In the genomic region with DNA sequence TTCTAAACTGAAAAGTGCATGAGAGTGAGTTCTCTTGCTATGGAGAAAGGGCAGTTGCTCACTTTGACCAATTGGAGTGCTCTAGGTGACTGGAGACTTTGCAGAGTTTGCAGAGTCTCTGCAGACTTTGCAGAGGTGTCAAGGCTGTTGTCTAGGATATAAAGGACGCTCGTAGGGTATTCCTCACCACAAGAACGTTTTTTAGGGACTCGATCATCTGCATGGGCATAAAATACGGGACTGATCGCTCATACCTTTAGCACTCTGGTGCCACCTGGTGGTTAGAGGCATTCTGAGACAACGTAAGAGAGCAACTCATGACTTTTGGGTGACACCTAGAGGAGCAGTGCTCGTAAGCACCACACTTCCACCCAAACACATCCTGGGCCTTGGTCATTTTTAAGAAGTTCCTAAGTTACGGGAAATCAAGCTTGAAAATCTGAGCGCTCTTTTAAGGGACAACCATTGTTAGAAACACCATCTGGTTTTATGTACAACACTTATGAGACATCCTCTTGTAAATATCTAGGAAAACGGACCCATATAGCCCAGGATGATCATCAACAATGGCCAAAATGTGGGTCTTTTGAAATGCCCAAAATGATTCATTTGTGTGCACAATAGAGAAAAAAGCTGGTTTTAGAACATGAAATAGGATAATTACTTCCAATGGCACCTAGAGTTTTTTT, we compare ENCODE assay signal across 1 cellular context.
TF ChIP-seq lines count a peak whose summit lies in the region.

No MANE protein-coding gene starts in this region.

TF ChIP-seq in HepG2, 621 proteins besides CTCF, POLR2A, EP300 and RAD21 (continued from another document and continues in another):
- TF ChIP-seq, protein P1, sequence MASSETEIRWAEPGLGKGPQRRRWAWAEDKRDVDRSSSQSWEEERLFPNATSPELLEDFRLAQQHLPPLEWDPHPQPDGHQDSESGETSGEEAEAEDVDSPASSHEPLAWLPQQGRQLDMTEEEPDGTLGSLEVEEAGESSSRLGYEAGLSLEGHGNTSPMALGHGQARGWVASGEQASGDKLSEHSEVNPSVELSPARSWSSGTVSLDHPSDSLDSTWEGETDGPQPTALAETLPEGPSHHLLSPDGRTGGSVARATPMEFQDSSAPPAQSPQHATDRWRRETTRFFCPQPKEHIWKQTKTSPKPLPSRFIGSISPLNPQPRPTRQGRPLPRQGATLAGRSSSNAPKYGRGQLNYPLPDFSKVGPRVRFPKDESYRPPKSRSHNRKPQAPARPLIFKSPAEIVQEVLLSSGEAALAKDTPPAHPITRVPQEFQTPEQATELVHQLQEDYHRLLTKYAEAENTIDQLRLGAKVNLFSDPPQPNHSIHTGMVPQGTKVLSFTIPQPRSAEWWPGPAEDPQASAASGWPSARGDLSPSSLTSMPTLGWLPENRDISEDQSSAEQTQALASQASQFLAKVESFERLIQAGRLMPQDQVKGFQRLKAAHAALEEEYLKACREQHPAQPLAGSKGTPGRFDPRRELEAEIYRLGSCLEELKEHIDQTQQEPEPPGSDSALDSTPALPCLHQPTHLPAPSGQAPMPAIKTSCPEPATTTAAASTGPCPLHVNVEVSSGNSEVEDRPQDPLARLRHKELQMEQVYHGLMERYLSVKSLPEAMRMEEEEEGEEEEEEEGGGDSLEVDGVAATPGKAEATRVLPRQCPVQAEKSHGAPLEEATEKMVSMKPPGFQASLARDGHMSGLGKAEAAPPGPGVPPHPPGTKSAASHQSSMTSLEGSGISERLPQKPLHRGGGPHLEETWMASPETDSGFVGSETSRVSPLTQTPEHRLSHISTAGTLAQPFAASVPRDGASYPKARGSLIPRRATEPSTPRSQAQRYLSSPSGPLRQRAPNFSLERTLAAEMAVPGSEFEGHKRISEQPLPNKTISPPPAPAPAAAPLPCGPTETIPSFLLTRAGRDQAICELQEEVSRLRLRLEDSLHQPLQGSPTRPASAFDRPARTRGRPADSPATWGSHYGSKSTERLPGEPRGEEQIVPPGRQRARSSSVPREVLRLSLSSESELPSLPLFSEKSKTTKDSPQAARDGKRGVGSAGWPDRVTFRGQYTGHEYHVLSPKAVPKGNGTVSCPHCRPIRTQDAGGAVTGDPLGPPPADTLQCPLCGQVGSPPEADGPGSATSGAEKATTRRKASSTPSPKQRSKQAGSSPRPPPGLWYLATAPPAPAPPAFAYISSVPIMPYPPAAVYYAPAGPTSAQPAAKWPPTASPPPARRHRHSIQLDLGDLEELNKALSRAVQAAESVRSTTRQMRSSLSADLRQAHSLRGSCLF (CRISPR knock-in tag; IDR thresholded peaks at IDR 0.05; ENCODE audit: borderline replicate concordance): no peak
- no peak for TF ChIP-seq CBX5 (CRISPR knock-in tag; IDR thresholded peaks at IDR 0.05; ENCODE audit: borderline replicate concordance)
- TF ChIP-seq, protein P2, sequence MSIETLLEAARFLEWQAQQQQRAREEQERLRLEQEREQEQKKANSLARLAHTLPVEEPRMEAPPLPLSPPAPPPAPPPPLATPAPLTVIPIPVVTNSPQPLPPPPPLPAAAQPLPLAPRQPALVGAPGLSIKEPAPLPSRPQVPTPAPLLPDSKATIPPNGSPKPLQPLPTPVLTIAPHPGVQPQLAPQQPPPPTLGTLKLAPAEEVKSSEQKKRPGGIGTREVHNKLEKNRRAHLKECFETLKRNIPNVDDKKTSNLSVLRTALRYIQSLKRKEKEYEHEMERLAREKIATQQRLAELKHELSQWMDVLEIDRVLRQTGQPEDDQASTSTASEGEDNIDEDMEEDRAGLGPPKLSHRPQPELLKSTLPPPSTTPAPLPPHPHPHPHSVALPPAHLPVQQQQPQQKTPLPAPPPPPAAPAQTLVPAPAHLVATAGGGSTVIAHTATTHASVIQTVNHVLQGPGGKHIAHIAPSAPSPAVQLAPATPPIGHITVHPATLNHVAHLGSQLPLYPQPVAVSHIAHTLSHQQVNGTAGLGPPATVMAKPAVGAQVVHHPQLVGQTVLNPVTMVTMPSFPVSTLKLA (IDR thresholded peaks at IDR 0.05): no peak
- TF ChIP-seq NBN (conservative IDR thresholded peaks at IDR 0.05): no peak
- TF ChIP-seq ZNF367 (CRISPR knock-in tag; IDR thresholded peaks at IDR 0.05; ENCODE audit: borderline replicate concordance): no peak
- no peak for TF ChIP-seq FOXA1 (IDR thresholded peaks at IDR 0.05)
- no peak for TF ChIP-seq FOXA1 (CRISPR knock-in tag; IDR thresholded peaks at IDR 0.05)
- TF ChIP-seq, protein P3, sequence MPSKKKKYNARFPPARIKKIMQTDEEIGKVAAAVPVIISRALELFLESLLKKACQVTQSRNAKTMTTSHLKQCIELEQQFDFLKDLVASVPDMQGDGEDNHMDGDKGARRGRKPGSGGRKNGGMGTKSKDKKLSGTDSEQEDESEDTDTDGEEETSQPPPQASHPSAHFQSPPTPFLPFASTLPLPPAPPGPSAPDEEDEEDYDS (CRISPR knock-in tag; IDR thresholded peaks at IDR 0.05): no peak
- no peak for TF ChIP-seq ZNF335 (CRISPR knock-in tag; IDR thresholded peaks at IDR 0.05)
- TF ChIP-seq, protein P4, sequence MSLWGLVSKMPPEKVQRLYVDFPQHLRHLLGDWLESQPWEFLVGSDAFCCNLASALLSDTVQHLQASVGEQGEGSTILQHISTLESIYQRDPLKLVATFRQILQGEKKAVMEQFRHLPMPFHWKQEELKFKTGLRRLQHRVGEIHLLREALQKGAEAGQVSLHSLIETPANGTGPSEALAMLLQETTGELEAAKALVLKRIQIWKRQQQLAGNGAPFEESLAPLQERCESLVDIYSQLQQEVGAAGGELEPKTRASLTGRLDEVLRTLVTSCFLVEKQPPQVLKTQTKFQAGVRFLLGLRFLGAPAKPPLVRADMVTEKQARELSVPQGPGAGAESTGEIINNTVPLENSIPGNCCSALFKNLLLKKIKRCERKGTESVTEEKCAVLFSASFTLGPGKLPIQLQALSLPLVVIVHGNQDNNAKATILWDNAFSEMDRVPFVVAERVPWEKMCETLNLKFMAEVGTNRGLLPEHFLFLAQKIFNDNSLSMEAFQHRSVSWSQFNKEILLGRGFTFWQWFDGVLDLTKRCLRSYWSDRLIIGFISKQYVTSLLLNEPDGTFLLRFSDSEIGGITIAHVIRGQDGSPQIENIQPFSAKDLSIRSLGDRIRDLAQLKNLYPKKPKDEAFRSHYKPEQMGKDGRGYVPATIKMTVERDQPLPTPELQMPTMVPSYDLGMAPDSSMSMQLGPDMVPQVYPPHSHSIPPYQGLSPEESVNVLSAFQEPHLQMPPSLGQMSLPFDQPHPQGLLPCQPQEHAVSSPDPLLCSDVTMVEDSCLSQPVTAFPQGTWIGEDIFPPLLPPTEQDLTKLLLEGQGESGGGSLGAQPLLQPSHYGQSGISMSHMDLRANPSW (CRISPR knock-in tag; IDR thresholded peaks at IDR 0.05; ENCODE audit: borderline replicate concordance): no peak
- TF ChIP-seq, protein P5, sequence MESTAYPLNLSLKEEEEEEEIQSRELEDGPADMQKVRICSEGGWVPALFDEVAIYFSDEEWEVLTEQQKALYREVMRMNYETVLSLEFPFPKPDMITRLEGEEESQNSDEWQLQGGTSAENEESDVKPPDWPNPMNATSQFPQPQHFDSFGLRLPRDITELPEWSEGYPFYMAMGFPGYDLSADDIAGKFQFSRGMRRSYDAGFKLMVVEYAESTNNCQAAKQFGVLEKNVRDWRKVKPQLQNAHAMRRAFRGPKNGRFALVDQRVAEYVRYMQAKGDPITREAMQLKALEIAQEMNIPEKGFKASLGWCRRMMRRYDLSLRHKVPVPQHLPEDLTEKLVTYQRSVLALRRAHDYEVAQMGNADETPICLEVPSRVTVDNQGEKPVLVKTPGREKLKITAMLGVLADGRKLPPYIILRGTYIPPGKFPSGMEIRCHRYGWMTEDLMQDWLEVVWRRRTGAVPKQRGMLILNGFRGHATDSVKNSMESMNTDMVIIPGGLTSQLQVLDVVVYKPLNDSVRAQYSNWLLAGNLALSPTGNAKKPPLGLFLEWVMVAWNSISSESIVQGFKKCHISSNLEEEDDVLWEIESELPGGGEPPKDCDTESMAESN (CRISPR knock-in tag; conservative IDR thresholded peaks at IDR 0.05): peak; percentile 55; the same call in 1 of the 2 replicates
- TF ChIP-seq, protein P6, sequence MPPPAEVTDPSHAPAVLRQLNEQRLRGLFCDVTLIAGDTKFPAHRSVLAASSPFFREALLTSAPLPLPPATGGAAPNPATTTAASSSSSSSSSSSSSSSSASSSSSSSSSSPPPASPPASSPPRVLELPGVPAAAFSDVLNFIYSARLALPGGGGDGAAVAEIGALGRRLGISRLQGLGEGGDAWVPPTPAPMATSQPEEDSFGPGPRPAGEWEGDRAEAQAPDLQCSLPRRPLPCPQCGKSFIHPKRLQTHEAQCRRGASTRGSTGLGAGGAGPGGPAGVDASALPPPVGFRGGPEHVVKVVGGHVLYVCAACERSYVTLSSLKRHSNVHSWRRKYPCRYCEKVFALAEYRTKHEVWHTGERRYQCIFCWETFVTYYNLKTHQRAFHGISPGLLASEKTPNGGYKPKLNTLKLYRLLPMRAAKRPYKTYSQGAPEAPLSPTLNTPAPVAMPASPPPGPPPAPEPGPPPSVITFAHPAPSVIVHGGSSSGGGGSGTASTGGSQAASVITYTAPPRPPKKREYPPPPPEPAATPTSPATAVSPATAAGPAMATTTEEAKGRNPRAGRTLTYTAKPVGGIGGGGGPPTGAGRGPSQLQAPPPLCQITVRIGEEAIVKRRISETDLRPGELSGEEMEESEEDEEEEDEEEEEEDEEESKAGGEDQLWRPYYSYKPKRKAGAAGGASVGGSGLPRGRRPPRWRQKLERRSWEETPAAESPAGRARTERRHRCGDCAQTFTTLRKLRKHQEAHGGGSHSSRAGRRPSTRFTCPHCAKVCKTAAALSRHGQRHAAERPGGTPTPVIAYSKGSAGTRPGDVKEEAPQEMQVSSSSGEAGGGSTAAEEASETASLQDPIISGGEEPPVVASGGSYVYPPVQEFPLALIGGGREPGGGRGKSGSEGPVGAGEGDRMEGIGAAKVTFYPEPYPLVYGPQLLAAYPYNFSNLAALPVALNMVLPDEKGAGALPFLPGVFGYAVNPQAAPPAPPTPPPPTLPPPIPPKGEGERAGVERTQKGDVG (CRISPR knock-in tag; IDR thresholded peaks at IDR 0.05; ENCODE audit: borderline replicate concordance): no peak
- peak in 1 of 2 experiments; percentile 43; a peak in 1 of 4 replicates for TF ChIP-seq KLF16 (CRISPR knock-in tag; IDR thresholded peaks at IDR 0.05)
- no peak for TF ChIP-seq RARG (CRISPR knock-in tag; IDR thresholded peaks at IDR 0.05; ENCODE audit: low read depth)
- no peak for TF ChIP-seq ZBTB42 (CRISPR knock-in tag; IDR thresholded peaks at IDR 0.05)
- TF ChIP-seq, protein P7, sequence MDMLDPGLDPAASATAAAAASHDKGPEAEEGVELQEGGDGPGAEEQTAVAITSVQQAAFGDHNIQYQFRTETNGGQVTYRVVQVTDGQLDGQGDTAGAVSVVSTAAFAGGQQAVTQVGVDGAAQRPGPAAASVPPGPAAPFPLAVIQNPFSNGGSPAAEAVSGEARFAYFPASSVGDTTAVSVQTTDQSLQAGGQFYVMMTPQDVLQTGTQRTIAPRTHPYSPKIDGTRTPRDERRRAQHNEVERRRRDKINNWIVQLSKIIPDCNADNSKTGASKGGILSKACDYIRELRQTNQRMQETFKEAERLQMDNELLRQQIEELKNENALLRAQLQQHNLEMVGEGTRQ (IDR thresholded peaks at IDR 0.05; ENCODE audit: low read depth, low read length): no peak
- TF ChIP-seq, protein P7 (CRISPR knock-in tag; IDR thresholded peaks at IDR 0.05; ENCODE audit: borderline replicate concordance): no peak
- no peak for TF ChIP-seq FLYWCH1 (CRISPR knock-in tag; IDR thresholded peaks at IDR 0.05)
- TF ChIP-seq ZNF382 (CRISPR knock-in tag; IDR thresholded peaks at IDR 0.05; ENCODE audit: borderline replicate concordance): no peak
- no peak for TF ChIP-seq CENPX (CRISPR knock-in tag; IDR thresholded peaks at IDR 0.05)
- no peak for TF ChIP-seq CAMTA2 (CRISPR knock-in tag; IDR thresholded peaks at IDR 0.05; ENCODE audit: borderline replicate concordance)
- no peak for TF ChIP-seq NRL (CRISPR knock-in tag; IDR thresholded peaks at IDR 0.05; ENCODE audit: borderline replicate concordance)
- TF ChIP-seq, protein P8, sequence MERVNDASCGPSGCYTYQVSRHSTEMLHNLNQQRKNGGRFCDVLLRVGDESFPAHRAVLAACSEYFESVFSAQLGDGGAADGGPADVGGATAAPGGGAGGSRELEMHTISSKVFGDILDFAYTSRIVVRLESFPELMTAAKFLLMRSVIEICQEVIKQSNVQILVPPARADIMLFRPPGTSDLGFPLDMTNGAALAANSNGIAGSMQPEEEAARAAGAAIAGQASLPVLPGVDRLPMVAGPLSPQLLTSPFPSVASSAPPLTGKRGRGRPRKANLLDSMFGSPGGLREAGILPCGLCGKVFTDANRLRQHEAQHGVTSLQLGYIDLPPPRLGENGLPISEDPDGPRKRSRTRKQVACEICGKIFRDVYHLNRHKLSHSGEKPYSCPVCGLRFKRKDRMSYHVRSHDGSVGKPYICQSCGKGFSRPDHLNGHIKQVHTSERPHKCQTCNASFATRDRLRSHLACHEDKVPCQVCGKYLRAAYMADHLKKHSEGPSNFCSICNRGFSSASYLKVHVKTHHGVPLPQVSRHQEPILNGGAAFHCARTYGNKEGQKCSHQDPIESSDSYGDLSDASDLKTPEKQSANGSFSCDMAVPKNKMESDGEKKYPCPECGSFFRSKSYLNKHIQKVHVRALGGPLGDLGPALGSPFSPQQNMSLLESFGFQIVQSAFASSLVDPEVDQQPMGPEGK (CRISPR knock-in tag; IDR thresholded peaks at IDR 0.05): no peak
- TF ChIP-seq ZNF766 (CRISPR knock-in tag; IDR thresholded peaks at IDR 0.05; ENCODE audit: borderline replicate concordance): no peak
- TF ChIP-seq CBX1 (IDR thresholded peaks at IDR 0.05; ENCODE audit: low read depth): no peak
- no peak for TF ChIP-seq ZNF33B (CRISPR knock-in tag; IDR thresholded peaks at IDR 0.05)
- TF ChIP-seq HNRNPL (IDR thresholded peaks at IDR 0.05; ENCODE audit: low read depth, low read length): no peak
- TF ChIP-seq, protein P9, sequence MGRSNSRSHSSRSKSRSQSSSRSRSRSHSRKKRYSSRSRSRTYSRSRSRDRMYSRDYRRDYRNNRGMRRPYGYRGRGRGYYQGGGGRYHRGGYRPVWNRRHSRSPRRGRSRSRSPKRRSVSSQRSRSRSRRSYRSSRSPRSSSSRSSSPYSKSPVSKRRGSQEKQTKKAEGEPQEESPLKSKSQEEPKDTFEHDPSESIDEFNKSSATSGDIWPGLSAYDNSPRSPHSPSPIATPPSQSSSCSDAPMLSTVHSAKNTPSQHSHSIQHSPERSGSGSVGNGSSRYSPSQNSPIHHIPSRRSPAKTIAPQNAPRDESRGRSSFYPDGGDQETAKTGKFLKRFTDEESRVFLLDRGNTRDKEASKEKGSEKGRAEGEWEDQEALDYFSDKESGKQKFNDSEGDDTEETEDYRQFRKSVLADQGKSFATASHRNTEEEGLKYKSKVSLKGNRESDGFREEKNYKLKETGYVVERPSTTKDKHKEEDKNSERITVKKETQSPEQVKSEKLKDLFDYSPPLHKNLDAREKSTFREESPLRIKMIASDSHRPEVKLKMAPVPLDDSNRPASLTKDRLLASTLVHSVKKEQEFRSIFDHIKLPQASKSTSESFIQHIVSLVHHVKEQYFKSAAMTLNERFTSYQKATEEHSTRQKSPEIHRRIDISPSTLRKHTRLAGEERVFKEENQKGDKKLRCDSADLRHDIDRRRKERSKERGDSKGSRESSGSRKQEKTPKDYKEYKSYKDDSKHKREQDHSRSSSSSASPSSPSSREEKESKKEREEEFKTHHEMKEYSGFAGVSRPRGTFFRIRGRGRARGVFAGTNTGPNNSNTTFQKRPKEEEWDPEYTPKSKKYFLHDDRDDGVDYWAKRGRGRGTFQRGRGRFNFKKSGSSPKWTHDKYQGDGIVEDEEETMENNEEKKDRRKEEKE (IDR thresholded peaks at IDR 0.05): no peak
- TF ChIP-seq HDAC2 (CRISPR knock-in tag; IDR thresholded peaks at IDR 0.05): no peak
- TF ChIP-seq MXI1 (IDR thresholded peaks at IDR 0.05; ENCODE audit: borderline replicate concordance, low read depth, low read length): no peak
